2 cellular contexts compared by ENCODE assay signal in genomic region chr1:236161755-236162154, GRCh38.
TF ChIP-seq lines count a peak whose summit lies in the region.

No MANE protein-coding gene starts in this region.

TF ChIP-seq in A549, 52 proteins besides CTCF, POLR2A, EP300 and RAD21:
- peak; percentile 61; the same call in 1 of the 2 replicates for TF ChIP-seq KDM1A (IDR thresholded peaks at IDR 0.05; ENCODE audit: low read depth)
TF ChIP-seq in A549: peak in this region for 1; not testable (repeated sequence) for 51.

TF ChIP-seq in GM12878, 131 proteins besides CTCF, POLR2A, EP300 and RAD21:
- peak; percentile 62; the same call in 1 of the 2 replicates for TF ChIP-seq ZNF217 (IDR thresholded peaks at IDR 0.05)
- TF ChIP-seq PAX8 (IDR thresholded peaks at IDR 0.05) = 0 out of 2 replicates have a peak, but pooled peaks have one; percentile 31
- TF ChIP-seq KLF5 (IDR thresholded peaks at IDR 0.05; ENCODE audit: partially characterized antibody) = peak; percentile 61
